Comparison of ENCODE assay signal across 8 cellular contexts in the genomic region with DNA sequence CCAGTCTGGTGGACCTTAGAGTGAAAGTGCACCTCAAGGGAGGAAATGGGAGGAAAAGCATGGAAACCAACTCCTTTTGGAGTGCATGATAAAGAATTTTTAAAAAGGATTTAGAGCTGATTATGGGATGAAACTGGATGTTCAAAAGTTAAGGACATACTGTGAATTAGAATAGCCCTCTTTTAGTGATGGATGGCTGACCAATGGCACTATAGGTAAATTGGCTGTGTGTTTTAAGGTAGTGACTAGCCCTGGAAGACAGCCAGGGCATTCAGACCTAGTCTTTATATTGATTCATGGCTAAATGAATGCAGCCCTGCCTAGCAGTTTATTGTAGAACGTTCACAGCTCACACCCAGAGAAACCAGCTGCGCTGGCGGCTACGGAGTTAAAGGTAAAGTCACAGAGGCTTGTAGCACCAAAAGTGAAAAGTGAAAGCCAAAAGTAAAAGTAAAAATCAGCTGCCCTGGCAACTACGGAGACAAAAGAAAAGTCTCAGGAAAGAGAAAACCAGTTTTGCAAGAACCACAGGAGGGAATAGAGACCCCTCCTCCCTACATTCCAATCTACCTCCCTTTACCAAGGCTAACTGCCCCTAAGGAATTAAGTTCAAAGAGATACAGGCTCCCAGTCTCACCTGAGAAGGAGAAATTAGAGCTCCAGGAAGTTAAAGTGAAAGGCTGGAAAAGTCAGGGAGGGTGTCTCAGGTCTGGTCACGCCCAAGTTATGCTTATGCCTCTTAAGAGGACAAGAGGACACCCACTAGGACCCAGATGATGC. TPM values are rescaled to one million over a fixed set of nuclear protein-coding genes. Genes with fewer than 3 reads are reported as not detected.
DNase-seq lines count a peak whose midpoint lies in the region; ATAC-seq, FAIRE-seq and TF ChIP-seq lines count a peak whose summit lies in the region.

No MANE protein-coding gene starts in this region.

- no peak for TF ChIP-seq POLR2A in ovary (IDR thresholded peaks at IDR 0.05)

- H3K9me3 ChIP-seq in ovary = no peaks in the 10 kb centered on the region

- no peak overlapping the region for H3K27ac ChIP-seq in foreskin keratinocyte
- H3K27ac ChIP-seq in ovary = peak overlapping the region; percentile 89 to 92

- H3K4me1 ChIP-seq in foreskin keratinocyte = no peaks in the 10 kb centered on the region
- peaks cover 16% of the 10 kb centered on the region for H3K4me1 ChIP-seq in ovary (ENCODE audit: insufficient read depth)

- intact Hi-C loops in ovary (cut with DNase I) = no loop called here

- TF ChIP-seq CTCF in foreskin keratinocyte (conservative IDR thresholded peaks at IDR 0.05) = no peak
- no peak for TF ChIP-seq CTCF in ovary (IDR thresholded peaks at IDR 0.05)

- peak; percentile 69 for ATAC-seq in GM18858 (IDR thresholded peaks at IDR 0.05; ENCODE audit: unreplicated experiment)
- peak; percentile 51 for ATAC-seq in HG03571 (IDR thresholded peaks at IDR 0.05; ENCODE audit: unreplicated experiment)
- ATAC-seq in foreskin keratinocyte = peak; percentile 85
- no peak for ATAC-seq in HG03439 (IDR thresholded peaks at IDR 0.05; ENCODE audit: unreplicated experiment)
- ATAC-seq in GM19397 (IDR thresholded peaks at IDR 0.05; ENCODE audit: unreplicated experiment) = no peak

- DNase-seq in activated CD4-positive, alpha-beta T cell treated with anti-CD3 and anti-CD28 coated beads for 48 hours = peak; percentile 50
- peak; percentile 49 to 68 for DNase-seq in foreskin keratinocyte
- DNase-seq in ovary = peak in 4 of 5 donors; percentile 38 to 49 (median 45)
- no peak for DNase-seq in HTR-8/SVneo (ENCODE audit: insufficient read length, low spot score)

- TF ChIP-seq EP300 in ovary (IDR thresholded peaks at IDR 0.05) = no peak

- H3K27me3 ChIP-seq in foreskin keratinocyte = peaks cover 2% of the 10 kb centered on the region
- H3K27me3 ChIP-seq in ovary = no peaks in the 10 kb centered on the region

- no peaks in the 10 kb centered on the region for H3K36me3 ChIP-seq in ovary

- H3K4me3 ChIP-seq in ovary = peak overlapping the region; percentile 78

- WGBS in ovary, 3 donors = 0% methylated on average over 6 of the region's 6 CpGs

- FAIRE-seq in HTR-8/SVneo (lab: Jason Lieb, UNC) = no peak

RNA-seq across cellular contexts. Expression of a gene that starts 21.8 kb away (rescaled TPM):
- total RNA-seq in foreskin keratinocyte (not detected in 2 replicates), ovary (1 to 10 TPM in 6 of 7 donors, under 1 TPM in 1; 0.91 to 2.8 (median 1.8) TPM)
- polyA plus RNA-seq in foreskin keratinocyte (not detected in 2 replicates), ovary (1 to 10 TPM; 1.5 to 5.0 TPM)

Comparison
In these comparisons a context has a peak if more than half of its experiments do, and no peak if none do; other contexts are left out.
1. ATAC-seq: peak in GM18858 (single experiment), HG03571 (single experiment) and foreskin keratinocyte (single experiment); none in HG03439 (single experiment) and GM19397 (single experiment).